In genomic region chrX:51804741-51805140, GRCh38 we compare ENCODE assay signal across 20 cellular contexts.
DNase-seq lines count a peak whose midpoint lies in the region; ATAC-seq and TF ChIP-seq lines count a peak whose summit lies in the region.
"Had no signal": no experiment of that assay in that cellular context is flagged by ENCODE, and none has a peak within 500 bp of the region (broad histone marks: within the 10 kb centered on the region; RNA-seq: fewer than 3 reads in every experiment).

No MANE protein-coding gene starts in this region.

- H3K36me3 Mint-ChIP-seq in Calu3 (ENCODE audit: insufficient read depth, unreplicated experiment) (peaks cover 24% of the 10 kb centered on the region), nephron progenitor cell (ENCODE audit: low read depth) (peaks cover 48% of the 10 kb centered on the region)

- intact Hi-C loops in Calu3 (cut with micrococcal nuclease; ENCODE audit: unreplicated experiment) (no loop called here), right lobe of liver (cut with DNase I) (no loop called here), sigmoid colon (cut with DNase I) (no loop called here)

- no peak overlapping the region for H3K4me3 ChIP-seq in cardiac fibroblast (replicated peaks in 1 of 2; ENCODE audit: low read depth in 2 of 2, low read length in 2 of 2)
- H3K4me3 ChIP-seq in right lobe of liver = no peak overlapping the region
- H3K4me3 ChIP-seq in sigmoid colon = no peak overlapping the region
- H3K4me3 ChIP-seq: ascending aorta, BLaER1, coronary artery, thyroid gland had no signal

- DNase-seq in Calu3 = no peak
- peak; percentile 11 for DNase-seq in HT-29 (ENCODE audit: low spot score)
- DNase-seq in cardiac fibroblast (ENCODE audit: low read depth in 2 of 2) = no peak
- DNase-seq in nephron progenitor cell = no peak
- no peak for DNase-seq in NCI-H2029 treated with DMSO at 0.1 percent for 48 hours (lab: John Stamatoyannopoulos, UW)
- DNase-seq in right lobe of liver = no peak
- no peak for DNase-seq in sigmoid colon
- no peak for DNase-seq in nucleus accumbens (lab: John Stamatoyannopoulos, UW)
- DNase-seq: activated CD8-positive, alpha-beta memory T cell treated with anti-CD3 and anti-CD28 coated beads for 24 hours; DMS153; heart left ventricle; NCI-H1092 treated with DMSO at 0.1 percent for 48 hours; NCI-H748 treated with DMSO at 0.1 percent for 48 hours; T-helper 1 cell; thyroid gland had no signal

- no peaks in the 10 kb centered on the region for H3K9me3 Mint-ChIP-seq in Calu3 (ENCODE audit: low read depth, unreplicated experiment)
- H3K9me3 Mint-ChIP-seq in nephron progenitor cell = peaks cover 61% of the 10 kb centered on the region
- H3K9me3 Mint-ChIP-seq: activated T-helper 17 cell treated with anti-CD3 and anti-CD28 coated beads, Interleukin-2, amount 50 U/mL, for 72 hours had no signal

- TF ChIP-seq CTCF in Calu3 (IDR thresholded peaks at IDR 0.05; ENCODE audit: unreplicated experiment) (peak; percentile 20), cardiac fibroblast (IDR thresholded peaks at IDR 0.05; ENCODE audit: low read depth, low read length) (peak; percentile 22), nephron progenitor cell (IDR thresholded peaks at IDR 0.05) (no peak), right lobe of liver (IDR thresholded peaks at IDR 0.05) (no peak), sigmoid colon (IDR thresholded peaks at IDR 0.05) (no peak)

- H3K4me3 Mint-ChIP-seq in Calu3 (ENCODE audit: low read depth, unreplicated experiment) (peak overlapping the region; percentile 35), nephron progenitor cell (peak overlapping the region; percentile 33)

- H3K4me1 ChIP-seq in right lobe of liver (no peaks in the 10 kb centered on the region), sigmoid colon (peaks cover 0 to 7% (median 0%) of the 10 kb centered on the region in 4 donors)
- H3K4me1 ChIP-seq: ascending aorta, BLaER1, thyroid gland had no signal

- H3K27me3 Mint-ChIP-seq in Calu3 (ENCODE audit: unreplicated experiment) (no peaks in the 10 kb centered on the region), nephron progenitor cell (ENCODE audit: low read depth, poor library complexity) (peaks cover 18% of the 10 kb centered on the region)
- H3K27me3 Mint-ChIP-seq: activated T-helper 17 cell treated with anti-CD3 and anti-CD28 coated beads, Interleukin-2, amount 50 U/mL, for 72 hours had no signal

- H3K9me3 ChIP-seq in right lobe of liver (no peaks in the 10 kb centered on the region), sigmoid colon (no peaks in the 10 kb centered on the region)
- H3K9me3 ChIP-seq: ascending aorta, heart left ventricle, thyroid gland had no signal

- no TSS peak for BruUV-seq in Calu3 (replicated peaks; lab: Mats Ljungman, UMichigan)

- CTCF ChIA-PET in Calu3 (lab: Charles Lee) = interaction anchor here (1.0 kb wide), 1 partner anchor 20 kb away, joined by 3 read pairs; no protein-coding TSS in a partner anchor

- H3K27ac ChIP-seq in right lobe of liver (no peak overlapping the region), sigmoid colon (no peak overlapping the region)
- H3K27ac ChIP-seq: ascending aorta, BLaER1, coronary artery, epithelial cell of prostate, thyroid gland had no signal

- no peaks in the 10 kb centered on the region for H3K36me3 ChIP-seq in right lobe of liver
- no peaks in the 10 kb centered on the region for H3K36me3 ChIP-seq in sigmoid colon
- H3K36me3 ChIP-seq: ascending aorta, BLaER1, thyroid gland had no signal

- TF ChIP-seq POLR2A in right lobe of liver (IDR thresholded peaks at IDR 0.05) = no peak
- no peak for TF ChIP-seq POLR2A in sigmoid colon (IDR thresholded peaks at IDR 0.05)

- no peaks in the 10 kb centered on the region for H3K27me3 ChIP-seq in right lobe of liver
- H3K27me3 ChIP-seq in sigmoid colon = no peaks in the 10 kb centered on the region
- H3K27me3 ChIP-seq: ascending aorta, thyroid gland had no signal

- no peak for TF ChIP-seq EP300 in sigmoid colon (IDR thresholded peaks at IDR 0.05)

- H3K4me1 Mint-ChIP-seq in Calu3 (ENCODE audit: low read depth, unreplicated experiment) = peaks cover 9% of the 10 kb centered on the region
- no peaks in the 10 kb centered on the region for H3K4me1 Mint-ChIP-seq in nephron progenitor cell
- H3K4me1 Mint-ChIP-seq: activated T-helper 17 cell treated with anti-CD3 and anti-CD28 coated beads, Interleukin-2, amount 50 U/mL, for 72 hours had no signal

- H3K27ac Mint-ChIP-seq in Calu3 (ENCODE audit: unreplicated experiment) = no peak overlapping the region
- no peak overlapping the region for H3K27ac Mint-ChIP-seq in nephron progenitor cell
- H3K27ac Mint-ChIP-seq: activated T-helper 17 cell treated with anti-CD3 and anti-CD28 coated beads, Interleukin-2, amount 50 U/mL, for 72 hours had no signal

- ATAC-seq in right lobe of liver = no peak
- ATAC-seq: activated T-helper 17 cell treated with anti-CD3 and anti-CD28 coated beads, Interleukin-2, amount 50 U/mL, for 72 hours; heart left ventricle had no signal

- 57% methylated on average over 5 of the region's 5 CpGs for WGBS in right lobe of liver (ENCODE audit: insufficient coverage, low coverage, low lambda C conversion rate, missing lambda C conversion rate)
- 88 to 89% methylated on average over 5 of the region's 5 CpGs for WGBS in sigmoid colon, 2 donors

Comparison
In these comparisons a context has a peak if more than half of its experiments do, and no peak if none do; other contexts are left out.
1. CTCF ChIP-seq: peak in Calu3 (single experiment) and cardiac fibroblast (single experiment); none in nephron progenitor cell (single experiment), right lobe of liver (0 of 4) and sigmoid colon (0 of 4).